ENCODE assay signal across 1 cellular context in genomic region chr6:135497412-135498177, GRCh38.
A peak's percentile ranks its signal among the peaks of the same experiment; 100 is the strongest.
TF ChIP-seq lines count a peak whose summit lies in the region.

Gene AHI1, minus strand, starts transcription at chr6:135497740. Its CDS starts 5,503 bp downstream, at chr6:135492237.

TF ChIP-seq in WTC11, 78 proteins besides CTCF, POLR2A, EP300 and RAD21 (continued from another document):
- no peak for TF ChIP-seq ZNF532 (CRISPR knock-in tag; IDR thresholded peaks at IDR 0.05; ENCODE audit: borderline replicate concordance)
- TF ChIP-seq ERG (CRISPR knock-in tag; IDR thresholded peaks at IDR 0.05), result no peak
- peak; percentile 75 for TF ChIP-seq GABPB1 (CRISPR knock-in tag; IDR thresholded peaks at IDR 0.05)
- 0 out of 2 replicates have a peak, but pooled peaks have one; percentile 69 for TF ChIP-seq RELA (CRISPR knock-in tag; IDR thresholded peaks at IDR 0.05; ENCODE audit: borderline replicate concordance)
- TF ChIP-seq FOXP1 (CRISPR knock-in tag; IDR thresholded peaks at IDR 0.05; ENCODE audit: borderline replicate concordance), result peak; percentile 98
- no peak for TF ChIP-seq CDX4 (CRISPR knock-in tag; IDR thresholded peaks at IDR 0.05; ENCODE audit: borderline replicate concordance)
- TF ChIP-seq IRF2 (CRISPR knock-in tag; IDR thresholded peaks at IDR 0.05; ENCODE audit: borderline replicate concordance, low read depth), result no peak
- TF ChIP-seq ZNF425 (CRISPR knock-in tag; conservative IDR thresholded peaks at IDR 0.05), result no peak
- TF ChIP-seq MAX (CRISPR knock-in tag; IDR thresholded peaks at IDR 0.05), result peak; percentile 86
- peak; percentile 91 for TF ChIP-seq FOXP4 (CRISPR knock-in tag; IDR thresholded peaks at IDR 0.05)
- TF ChIP-seq SMAD3 (CRISPR knock-in tag; IDR thresholded peaks at IDR 0.05; ENCODE audit: borderline replicate concordance), result 0 out of 2 replicates have a peak, but pooled peaks have one; percentile 23
- no peak for TF ChIP-seq NFYB (CRISPR knock-in tag; conservative IDR thresholded peaks at IDR 0.05; ENCODE audit: low read depth)
- TF ChIP-seq ZNF232 (CRISPR knock-in tag; IDR thresholded peaks at IDR 0.05), result no peak
- no peak for TF ChIP-seq EMX1 (CRISPR knock-in tag; IDR thresholded peaks at IDR 0.05)
- no peak for TF ChIP-seq USF2 (CRISPR knock-in tag; IDR thresholded peaks at IDR 0.05)
- 0 out of 2 replicates have a peak, but pooled peaks have one; percentile 62 for TF ChIP-seq ESRRA (CRISPR knock-in tag; IDR thresholded peaks at IDR 0.05; ENCODE audit: borderline replicate concordance)
- TF ChIP-seq ZNF281 (CRISPR knock-in tag; IDR thresholded peaks at IDR 0.05), result 0 out of 2 replicates have a peak, but pooled peaks have one; percentile 49
- TF ChIP-seq TEAD4 (CRISPR knock-in tag; IDR thresholded peaks at IDR 0.05), result no peak
- no peak for TF ChIP-seq TCF7 (CRISPR knock-in tag; IDR thresholded peaks at IDR 0.05; ENCODE audit: low read depth)
- peak; percentile 95 for TF ChIP-seq ARID4B (CRISPR knock-in tag; IDR thresholded peaks at IDR 0.05; ENCODE audit: borderline replicate concordance)
- TF ChIP-seq MLX (CRISPR knock-in tag; IDR thresholded peaks at IDR 0.05), result no peak
- no peak for TF ChIP-seq AFF4 (CRISPR knock-in tag; IDR thresholded peaks at IDR 0.05; ENCODE audit: borderline replicate concordance)
- no peak for TF ChIP-seq GRHL2 (CRISPR knock-in tag; IDR thresholded peaks at IDR 0.05; ENCODE audit: insufficient replicate concordance, severe bottlenecking)
- TF ChIP-seq OVOL2 (CRISPR knock-in tag; IDR thresholded peaks at IDR 0.05; ENCODE audit: borderline replicate concordance), result no peak
